ENCODE assay signal across 8 cellular contexts in genomic region chr9:33988219-33988890, GRCh38.
DNase-seq lines count a peak whose midpoint lies in the region; ATAC-seq lines count a peak whose summit lies in the region.

No MANE protein-coding gene starts in this region.

- peak; percentile 4 for DNase-seq in stimulated activated CD4-positive, alpha-beta T cell treated with anti-CD3 and anti-CD28 coated beads, Interleukin-12 subunit alpha, Interleukin-12 subunit beta, amount 100 ng/mL, for 4 hours
- DNase-seq in stimulated activated CD4-positive, alpha-beta T cell treated with anti-CD3 and anti-CD28 coated beads, Interleukin-4, amount 100 ng/mL, for 1 hour: no peak
- peak; percentile 23 for DNase-seq in activated naive CD4-positive, alpha-beta T cell treated with anti-CD3 and anti-CD28 coated beads, Interleukin-2, amount 50 U/mL, for 16 hours
- DNase-seq in DMS114 treated with DMSO at 0.1 percent for 48 hours (lab: John Stamatoyannopoulos, UW; ENCODE audit: unreplicated experiment) (no peak), SIG-M5 treated with dmso at 0.1 percent for 504 hours (lab: John Stamatoyannopoulos, UW; ENCODE audit: unreplicated experiment) (no peak), ecto neural progenitor cell (ENCODE audit: low spot score) (no peak), superior temporal gyrus (ENCODE audit: extremely low spot score) (no peak)

- peak; percentile 99 for ATAC-seq in HG03066 (IDR thresholded peaks at IDR 0.05; ENCODE audit: low read depth, unreplicated experiment)

Comparison
In these comparisons a context has a peak if more than half of its experiments do, and no peak if none do; other contexts are left out.
1. DNase-seq: peak in stimulated activated CD4-positive, alpha-beta T cell treated with anti-CD3 and anti-CD28 coated beads, Interleukin-12 subunit alpha, Interleukin-12 subunit beta, amount 100 ng/mL, for 4 hours (single experiment) and activated naive CD4-positive, alpha-beta T cell treated with anti-CD3 and anti-CD28 coated beads, Interleukin-2, amount 50 U/mL, for 16 hours (single experiment); none in stimulated activated CD4-positive, alpha-beta T cell treated with anti-CD3 and anti-CD28 coated beads, Interleukin-4, amount 100 ng/mL, for 1 hour (single experiment), DMS114 treated with DMSO at 0.1 percent for 48 hours (single experiment), SIG-M5 treated with dmso at 0.1 percent for 504 hours (single experiment), ecto neural progenitor cell (single experiment) and superior temporal gyrus (single experiment).